In the genomic region with DNA sequence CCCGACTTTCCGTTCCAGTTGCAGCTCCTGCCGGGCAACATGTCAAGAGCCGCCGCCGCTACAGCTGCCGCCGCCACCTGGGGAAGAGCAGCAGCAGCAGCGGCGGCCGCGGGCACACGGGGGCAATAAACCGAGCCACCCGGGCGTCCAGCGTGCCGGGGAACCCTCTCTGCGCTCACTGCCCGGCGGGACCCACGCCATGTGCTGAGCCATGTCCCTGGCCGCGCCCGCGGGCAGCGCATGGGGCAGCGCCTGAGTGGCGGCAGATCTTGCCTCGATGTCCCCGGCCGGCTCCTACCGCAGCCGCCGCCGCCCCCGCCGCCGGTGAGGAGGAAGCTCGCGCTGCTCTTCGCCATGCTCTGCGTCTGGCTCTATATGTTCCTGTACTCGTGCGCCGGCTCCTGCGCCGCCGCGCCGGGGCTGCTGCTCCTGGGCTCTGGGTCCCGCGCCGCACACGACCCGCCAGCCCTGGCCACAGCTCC, we compare ENCODE assay signal across 8 cellular contexts. TPM values are rescaled to one million over a fixed set of nuclear protein-coding genes. Genes with fewer than 3 reads are reported as not detected.
DNase-seq lines count a peak whose midpoint lies in the region; ATAC-seq, FAIRE-seq and TF ChIP-seq lines count a peak whose summit lies in the region.

No MANE protein-coding gene starts in this region.

- H3K4me1 ChIP-seq in CD4-positive, alpha-beta memory T cell (ENCODE audit: insufficient read depth, low read length): peaks cover 73% of the 10 kb centered on the region
- H3K4me1 ChIP-seq in GM23338 (ENCODE audit: insufficient read depth) (peaks cover 56% of the 10 kb centered on the region), Peyer's patch (peaks cover 0 to 62% (median 2%) of the 10 kb centered on the region in 4 donors), uterus (peaks cover 0 to 13% of the 10 kb centered on the region in 2 donors)

- CTCF ChIA-PET in CD4-positive, alpha-beta memory T cell (lab: Charles Lee; ENCODE audit: partially characterized antibody): interaction anchor here (0.9 to 6.9 kb wide), 34 partner anchors 8 to 1283 kb away, joined by 3 to 85 read pairs (median 4); a partner anchor contains a TSS

- peaks cover 10 to 24% of the 10 kb centered on the region in 2 donors for H3K27me3 Mint-ChIP-seq in CD4-positive, alpha-beta memory T cell
- H3K27me3 Mint-ChIP-seq in GM23338 (ENCODE audit: insufficient read depth, low read depth, poor library complexity): peaks cover 77% of the 10 kb centered on the region
- peaks cover 45% of the 10 kb centered on the region for H3K27me3 Mint-ChIP-seq in central memory CD8-positive, alpha-beta T cell
- peaks cover 84% of the 10 kb centered on the region for H3K27me3 Mint-ChIP-seq in mesothelial cell of epicardium (ENCODE audit: low read depth)

- no peak for FAIRE-seq in GM12892 (lab: Jason Lieb, UNC)

- TF ChIP-seq POLR2A in Peyer's patch (IDR thresholded peaks at IDR 0.05) (no peak), uterus (IDR thresholded peaks at IDR 0.05) (no peak), GM12892 (IDR thresholded peaks at IDR 0.05; ENCODE audit: low read depth, low read length) (no peak)

- TF ChIP-seq CTCF in GM23338 (conservative IDR thresholded peaks at IDR 0.05; ENCODE audit: low read depth in 2 of 2): peak; percentile 11 to 12; a peak in 1 of 4 replicates
- peak in 2 of 6 experiments; percentile 8 to 15 for TF ChIP-seq CTCF in Peyer's patch (IDR thresholded peaks at IDR 0.05)
- no peak for TF ChIP-seq CTCF in mesothelial cell of epicardium (IDR thresholded peaks at IDR 0.05; ENCODE audit: unreplicated experiment)
- TF ChIP-seq CTCF in uterus (IDR thresholded peaks at IDR 0.05): no peak

- H3K27ac ChIP-seq in CD4-positive, alpha-beta memory T cell (ENCODE audit: low read depth, low read length): peak overlapping the region; percentile 61
- no peak overlapping the region for H3K27ac ChIP-seq in GM23338 (ENCODE audit: low read depth)
- H3K27ac ChIP-seq in Peyer's patch: peak overlapping the region; percentile 68 to 89 (median 84)
- peak overlapping the region; percentile 46 to 66 for H3K27ac ChIP-seq in uterus

- H3K4me3 Mint-ChIP-seq in CD4-positive, alpha-beta memory T cell: peak overlapping the region; percentile 90 to 99 (median 96)
- H3K4me3 Mint-ChIP-seq in GM23338 (peak overlapping the region; percentile 87), mesothelial cell of epicardium (peak overlapping the region; percentile 86)
- H3K4me3 Mint-ChIP-seq in central memory CD8-positive, alpha-beta T cell: peak overlapping the region; percentile 90

- peaks cover 10% of the 10 kb centered on the region for H3F3A ChIP-seq in GM23338 (replicated peaks; ENCODE audit: low read depth)

- peaks cover 44% of the 10 kb centered on the region for H3K79me2 ChIP-seq in GM23338 (replicated peaks; ENCODE audit: insufficient read depth)

- peak overlapping the region; percentile 89 to 96 for H3K4me3 ChIP-seq in CD4-positive, alpha-beta memory T cell (ENCODE audit: low read length in 2 of 2)
- H3K4me3 ChIP-seq in GM23338: peak overlapping the region; percentile 81
- H3K4me3 ChIP-seq in Peyer's patch: peak overlapping the region; percentile 63 to 77 (median 64)
- peak overlapping the region; percentile 29 to 53 for H3K4me3 ChIP-seq in uterus

- H3K9me3 ChIP-seq in CD4-positive, alpha-beta memory T cell (ENCODE audit: control insufficient read depth in 1 of 2, low read length in 2 of 2): no peaks in the 10 kb centered on the region
- H3K9me3 ChIP-seq in Peyer's patch (no peaks in the 10 kb centered on the region), uterus (no peaks in the 10 kb centered on the region)

- no peaks in the 10 kb centered on the region for H3K36me3 ChIP-seq in CD4-positive, alpha-beta memory T cell (ENCODE audit: insufficient read depth, low read length)
- H3K36me3 ChIP-seq in GM23338 (ENCODE audit: insufficient read depth): no peaks in the 10 kb centered on the region
- H3K36me3 ChIP-seq in Peyer's patch: no peaks in the 10 kb centered on the region
- H3K36me3 ChIP-seq in uterus: no peaks in the 10 kb centered on the region

- no peaks in the 10 kb centered on the region for H3K9me2 ChIP-seq in GM23338 (ENCODE audit: insufficient read depth)

- peaks cover 16% of the 10 kb centered on the region; the same call in 1 of the 2 replicates for H4K20me1 ChIP-seq in GM23338 (replicated peaks; ENCODE audit: insufficient read depth)

- H3K4me2 ChIP-seq in GM23338: peak overlapping the region; percentile 92

- H3K9me3 Mint-ChIP-seq in CD4-positive, alpha-beta memory T cell: peaks cover 0 to 8% (median 0%) of the 10 kb centered on the region in 8 donors
- H3K9me3 Mint-ChIP-seq in GM23338: peaks cover 4% of the 10 kb centered on the region; the same call in 1 of the 3 replicates
- no peaks in the 10 kb centered on the region for H3K9me3 Mint-ChIP-seq in central memory CD8-positive, alpha-beta T cell
- H3K9me3 Mint-ChIP-seq in mesothelial cell of epicardium: no peaks in the 10 kb centered on the region

- peaks cover 0 to 34% of the 10 kb centered on the region in 2 donors for H3K36me3 Mint-ChIP-seq in CD4-positive, alpha-beta memory T cell
- H3K36me3 Mint-ChIP-seq in GM23338 (ENCODE audit: low read depth) (no peaks in the 10 kb centered on the region), mesothelial cell of epicardium (no peaks in the 10 kb centered on the region)
- H3K36me3 Mint-ChIP-seq in central memory CD8-positive, alpha-beta T cell (ENCODE audit: insufficient read depth): peaks cover 30% of the 10 kb centered on the region

- ATAC-seq in GM23338: peak; percentile 1
- ATAC-seq in central memory CD8-positive, alpha-beta T cell (replicated peaks; ENCODE audit: extremely low read depth, poor library complexity, severe bottlenecking): peak; percentile 12

- peaks cover 15% of the 10 kb centered on the region for H3K27me3 ChIP-seq in CD4-positive, alpha-beta memory T cell (ENCODE audit: insufficient read depth, low read length)
- H3K27me3 ChIP-seq in GM23338 (ENCODE audit: insufficient read depth) (peaks cover 92% of the 10 kb centered on the region), Peyer's patch (peaks cover 0 to 41% of the 10 kb centered on the region in 2 donors), uterus (peaks cover 6 to 51% of the 10 kb centered on the region in 2 donors)

- DNase-seq in CD4-positive, alpha-beta memory T cell: peak in 3 of 5 donors; percentile 36 to 63 (median 56)
- DNase-seq in GM23338 (ENCODE audit: low spot score): peak; percentile 53
- DNase-seq in Peyer's patch: no peak
- no peak for DNase-seq in central memory CD8-positive, alpha-beta T cell (ENCODE audit: low spot score in 2 of 2)
- no peak for DNase-seq in mesothelial cell of epicardium (ENCODE audit: low spot score in 2 of 2, unreplicated experiment in 2 of 2)
- no peak for DNase-seq in uterus
- DNase-seq in dedifferentiated amniotic fluid mesenchymal stem cell (ENCODE audit: extremely low spot score): no peak
- DNase-seq in GM12892 (ENCODE audit: insufficient read length): no peak

- intact Hi-C loops in CD4-positive, alpha-beta memory T cell (cut with micrococcal nuclease): loop anchor here (1.0 to 5.0 kb wide), 6 partner anchors 8 to 1285 kb away; no protein-coding TSS in a partner anchor
- intact Hi-C loops in uterus (cut with DNase I; ENCODE audit: low total_unique reads): no loop called here

- H3K27ac Mint-ChIP-seq in CD4-positive, alpha-beta memory T cell: peak overlapping the region; percentile 81 to 94 (median 88)
- H3K27ac Mint-ChIP-seq in GM23338 (no peak overlapping the region), mesothelial cell of epicardium (peak overlapping the region; percentile 56)
- H3K27ac Mint-ChIP-seq in central memory CD8-positive, alpha-beta T cell (ENCODE audit: low read depth): peak overlapping the region; percentile 90

- 0 out of 2 replicates have a peak overlapping the region, but pooled peaks have one; percentile 26 for H2AFZ ChIP-seq in GM23338

- H3K4me1 Mint-ChIP-seq in CD4-positive, alpha-beta memory T cell: peaks cover 48 to 80% (median 60%) of the 10 kb centered on the region in 4 donors
- H3K4me1 Mint-ChIP-seq in GM23338 (peaks cover 58% of the 10 kb centered on the region), mesothelial cell of epicardium (peaks cover 47% of the 10 kb centered on the region)
- peaks cover 48% of the 10 kb centered on the region for H3K4me1 Mint-ChIP-seq in central memory CD8-positive, alpha-beta T cell

- POLR2A ChIA-PET in CD4-positive, alpha-beta memory T cell (lab: Charles Lee; ENCODE audit: partially characterized antibody): interaction anchor here (0.6 to 9.1 kb wide), 30 partner anchors 8 to 1283 kb away, joined by 3 to 144 read pairs (median 5); a partner anchor contains a TSS

TF ChIP-seq in GM23338, 12 proteins besides CTCF, POLR2A, EP300 and RAD21 (continues in another document):
- TF ChIP-seq POLR2AphosphoS5 (IDR thresholded peaks at IDR 0.05; ENCODE audit: low read depth): no peak
- TF ChIP-seq JUNB (IDR thresholded peaks at IDR 0.05; ENCODE audit: unreplicated experiment): no peak
- TF ChIP-seq STAT1 (IDR thresholded peaks at IDR 0.05; ENCODE audit: unreplicated experiment): no peak
- peak; percentile 5 for TF ChIP-seq EZH2 (IDR thresholded peaks at IDR 0.05; ENCODE audit: low read depth, unreplicated experiment)

RNA-seq across cellular contexts. Expression of a gene that starts 0.4 kb away (rescaled TPM):
- total RNA-seq in CD4-positive, alpha-beta memory T cell: 10 to 100 TPM; 38.8 to 40.5 TPM
- polyA plus RNA-seq in CD4-positive, alpha-beta memory T cell: 10 to 100 TPM in 1 of 2 donors, 1 to 10 TPM in 1; 6.0 to 12.4 TPM
- total RNA-seq in GM23338 (2014; rRNA removed; shearing (Covaris generic)): 17.7 and 20.6 TPM in 2 replicates
- polyA plus RNA-seq in GM23338 (2016; fragmentation: Nextera tagmentation; extraction: Ambion mirVana): 6.0 and 8.1 TPM in 2 replicates
- 1 to 10 TPM; 2.1 to 5.4 (median 3.3) TPM for total RNA-seq in Peyer's patch
- 8.7 to 9.8 TPM (median 8.7 TPM) in 3 replicates for total RNA-seq in mesothelial cell of epicardium
- 1 to 10 TPM in 3 of 4 donors, not detected in 1; 1.5 to 5.3 (median 3.1) TPM for total RNA-seq in uterus
- polyA plus RNA-seq in GM12892 (2012; ENCODE audit: missing spikeins): 0.89 TPM

Comparison
In these comparisons a context has a peak if more than half of its experiments do, and no peak if none do; other contexts are left out.
1. DNase-seq: peak in CD4-positive, alpha-beta memory T cell (3 of 5) and GM23338 (single experiment); none in Peyer's patch (0 of 3), central memory CD8-positive, alpha-beta T cell (0 of 2), mesothelial cell of epicardium (0 of 2), uterus (0 of 2), dedifferentiated amniotic fluid mesenchymal stem cell (single experiment) and GM12892 (single experiment).
2. H3K4me3 ChIP-seq: peak in every context shown above with its lines; median percentile 92 in CD4-positive, alpha-beta memory T cell; 81 in GM23338; 64 in Peyer's patch; 41 in uterus.
3. CTCF ChIP-seq: peak in GM23338 (2 of 2); none in mesothelial cell of epicardium (single experiment) and uterus (0 of 4).
4. Peak in every context shown above with its lines, with median percentiles within 50 percentile points of each other: H3K4me3 Mint-ChIP-seq.